8 cellular contexts compared by ENCODE assay signal in the genomic region with DNA sequence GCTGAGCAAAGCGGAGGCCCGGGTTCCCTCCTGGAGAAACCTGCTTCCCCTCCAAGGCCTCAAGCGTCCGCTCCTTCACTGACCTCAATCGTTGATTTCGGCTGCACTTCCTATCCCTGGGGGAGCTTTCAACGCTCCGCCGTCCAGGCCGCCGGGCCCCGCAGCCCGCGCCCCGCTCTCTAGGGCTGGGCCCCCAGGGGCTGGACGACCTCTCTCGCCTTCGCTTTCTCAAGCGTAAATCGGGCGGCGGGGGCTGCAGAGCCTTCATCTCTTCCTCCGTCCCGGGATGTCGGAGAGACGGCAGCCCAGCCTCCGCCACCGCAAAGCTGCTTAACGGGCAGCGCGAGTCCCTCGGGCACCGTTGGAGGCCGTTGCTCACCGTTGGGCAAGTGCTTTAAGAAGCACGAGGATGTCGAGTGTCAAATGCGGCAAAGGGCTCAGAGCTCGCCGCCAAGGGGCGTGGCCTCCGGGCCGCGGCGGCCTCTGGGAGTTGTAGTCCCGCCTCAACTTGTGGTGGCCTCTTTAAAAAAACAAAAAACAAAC. TPM values are rescaled to one million over a fixed set of nuclear protein-coding genes. Genes with fewer than 3 reads are reported as not detected.
DNase-seq lines count a peak whose midpoint lies in the region; ATAC-seq, FAIRE-seq and TF ChIP-seq lines count a peak whose summit lies in the region.

No MANE protein-coding gene starts in this region.

- peak; percentile 58 for ATAC-seq in HG03460 (IDR thresholded peaks at IDR 0.05; ENCODE audit: unreplicated experiment)

- H3K9me3 ChIP-seq in mononuclear cell (ENCODE audit: low read depth, low read length) = no peaks in the 10 kb centered on the region

- peak; percentile 85 for FAIRE-seq in GM12891 (lab: Jason Lieb, UNC)

- H3K4me1 ChIP-seq in mononuclear cell (ENCODE audit: insufficient read depth, low read length) = peaks cover 27% of the 10 kb centered on the region

- H3K27me3 ChIP-seq in mononuclear cell (ENCODE audit: insufficient read depth, low read length) = peaks cover 7% of the 10 kb centered on the region

- H3K4me3 ChIP-seq in mononuclear cell (ENCODE audit: low read length) = peak overlapping the region; percentile 43

- TF ChIP-seq POLR2A in GM12891 (IDR thresholded peaks at IDR 0.05; ENCODE audit: low read depth, low read length) = no peak

- DNase-seq in GM12891 (ENCODE audit: insufficient read length, low spot score) (peak; percentile 77), epidermal melanocyte (ENCODE audit: insufficient read length, low spot score) (peak; percentile 86), NCI-H1694 treated with DMSO at 0.1 percent for 48 hours (lab: John Stamatoyannopoulos, UW) (no peak), NCI-H82 treated with DMSO at 0.1 percent for 48 hours (lab: John Stamatoyannopoulos, UW; ENCODE audit: unreplicated experiment) (no peak)
- DNase-seq in activated CD8-positive, alpha-beta memory T cell treated with anti-CD3 and anti-CD28 coated beads, Interleukin-2, amount 50 U/mL, for 1 hour (ENCODE audit: extremely low read depth) = peak; percentile 29
- peak; percentile 60 for DNase-seq in stimulated activated CD8-positive, alpha-beta memory T cell treated with anti-CD3 and anti-CD28 coated beads, Interleukin-15, amount 100 ng/mL, for 24 hours (ENCODE audit: low read depth)

TF ChIP-seq in GM12891, 5 proteins besides CTCF, POLR2A, EP300 and RAD21:
- TF ChIP-seq PAX5 (IDR thresholded peaks at IDR 0.05; ENCODE audit: insufficient read depth, low read length, severe bottlenecking) (no peak), POLR2AphosphoS5 (IDR thresholded peaks at IDR 0.05; ENCODE audit: low read depth, low read length) (no peak), POU2F2 (IDR thresholded peaks at IDR 0.05; ENCODE audit: low read depth, low read length) (no peak), SPI1 (IDR thresholded peaks at IDR 0.05; ENCODE audit: low read depth, low read length) (no peak), TAF1 (IDR thresholded peaks at IDR 0.05; ENCODE audit: low read depth, low read length) (no peak)

RNA-seq across cellular contexts. Expression of a gene that starts 8.5 kb away (rescaled TPM):
- polyA plus RNA-seq in GM12891 (2012; ENCODE audit: low read depth, missing spikeins) = 0.56 TPM
- total RNA-seq in mononuclear cell = 5.4 TPM

RNA-seq across cellular contexts. Expression of a gene that starts 27.8 kb away (rescaled TPM):
- polyA plus RNA-seq in GM12891 (2012; ENCODE audit: low read depth, missing spikeins) = 23.0 TPM
- total RNA-seq in mononuclear cell = 66.5 TPM

RNA-seq across cellular contexts. Expression of a gene that starts 57.1 kb away (rescaled TPM):
- polyA plus RNA-seq in GM12891 (2012; ENCODE audit: low read depth, missing spikeins) = 2.0 TPM
- total RNA-seq in mononuclear cell = 18.7 TPM

Comparison
In these comparisons a context has a peak if more than half of its experiments do, and no peak if none do; other contexts are left out.
1. DNase-seq: peak in GM12891 (single experiment), activated CD8-positive, alpha-beta memory T cell treated with anti-CD3 and anti-CD28 coated beads, Interleukin-2, amount 50 U/mL, for 1 hour (single experiment), epidermal melanocyte (single experiment) and stimulated activated CD8-positive, alpha-beta memory T cell treated with anti-CD3 and anti-CD28 coated beads, Interleukin-15, amount 100 ng/mL, for 24 hours (single experiment); none in NCI-H1694 treated with DMSO at 0.1 percent for 48 hours (single experiment) and NCI-H82 treated with DMSO at 0.1 percent for 48 hours (single experiment).